10 cellular contexts compared by ENCODE assay signal in genomic region chr17:33964344-33964979, GRCh38.
DNase-seq lines count a peak whose midpoint lies in the region; TF ChIP-seq lines count a peak whose summit lies in the region.
"Had no signal": no experiment of that assay in that cellular context is flagged by ENCODE, and none has a peak within 500 bp of the region (broad histone marks: within the 10 kb centered on the region; RNA-seq: fewer than 3 reads in every experiment).

No MANE protein-coding gene starts in this region.

- H2AK5ac ChIP-seq in H9 (ENCODE audit: insufficient read length, low read length), result no peak overlapping the region

- no peak overlapping the region for H3K56ac ChIP-seq in H9 (ENCODE audit: insufficient read length, low read depth, low read length)

- no peak overlapping the region for H3K14ac ChIP-seq in H9 (ENCODE audit: insufficient read depth, low read length)

- intact Hi-C loops in adrenal gland (cut with DNase I), result no loop called here

- H3K4me2 ChIP-seq in H9 (ENCODE audit: insufficient read depth, insufficient read length, low read length) (no peak overlapping the region), MM.1S (ENCODE audit: low read depth, low read length) (peak overlapping the region; percentile 75), hepatocyte (no peak overlapping the region)

- H3K79me1 ChIP-seq in H9 (ENCODE audit: insufficient read depth, low read depth, low read length, poor library complexity, severe bottlenecking), result no peaks in the 10 kb centered on the region

- H3K36me3 ChIP-seq in MM.1S (replicated peaks; ENCODE audit: insufficient read depth, low read length) (no peaks in the 10 kb centered on the region), hepatocyte (replicated peaks; ENCODE audit: insufficient read depth, low read depth) (no peaks in the 10 kb centered on the region), adrenal gland (replicated peaks in 1 of 2) (no peaks in the 10 kb centered on the region)
- H3K36me3 ChIP-seq: thoracic aorta had no signal

- no peak overlapping the region for H3K18ac ChIP-seq in H9 (ENCODE audit: insufficient read length, low read depth, low read length)

- peaks cover 62% of the 10 kb centered on the region for H3K4me1 Mint-ChIP-seq in activated CD4-positive, alpha-beta T cell treated with anti-CD3 and anti-CD28 coated beads, Interleukin-2, amount 10 ng/mL, durations not matched to agents 7 days and 5 days
- H3K4me1 Mint-ChIP-seq in H9, result peaks cover 17 to 18% of the 10 kb centered on the region in 2 experiments

- H2BK120ac ChIP-seq in H9 (ENCODE audit: low read depth, low read length, poor library complexity, severe bottlenecking), result no peak overlapping the region

- H3K23me2 ChIP-seq in H9 (ENCODE audit: insufficient read length, low read depth, low read length, poor library complexity, severe bottlenecking), result no peaks in the 10 kb centered on the region

- no peak overlapping the region for H3K27ac ChIP-seq in H9 (ENCODE audit: insufficient read length, low read depth, low read length)
- peak overlapping the region; percentile 54; the same call in 1 of the 2 replicates for H3K27ac ChIP-seq in MM.1S (ENCODE audit: low read length)
- no peak overlapping the region for H3K27ac ChIP-seq in hepatocyte
- H3K27ac ChIP-seq in adrenal gland, result no peak overlapping the region
- H3K27ac ChIP-seq: thoracic aorta had no signal

- H3K79me2 ChIP-seq in H9 (ENCODE audit: insufficient read depth, low read length) (no peaks in the 10 kb centered on the region), MM.1S (ENCODE audit: low read length) (no peaks in the 10 kb centered on the region), hepatocyte (no peaks in the 10 kb centered on the region)

- POLR2A ChIA-PET in activated CD4-positive, alpha-beta T cell treated with anti-CD3 and anti-CD28 coated beads, Interleukin-2, amount 10 ng/mL, durations not matched to agents 7 days and 5 days (lab: Charles Lee), result interaction anchor here (0.7 kb wide), 1 partner anchor 1531 kb away, joined by 3 read pairs; no protein-coding TSS in a partner anchor

- H4K91ac ChIP-seq in H9 (ENCODE audit: insufficient read length, low read depth, low read length), result no peak overlapping the region

- H3K9me3 Mint-ChIP-seq in activated CD4-positive, alpha-beta T cell treated with anti-CD3 and anti-CD28 coated beads, Interleukin-2, amount 10 ng/mL, durations not matched to agents 7 days and 5 days, result peaks cover 6% of the 10 kb centered on the region
- peaks cover 2 to 4% of the 10 kb centered on the region in 2 experiments; a peak in 3 of 5 replicates for H3K9me3 Mint-ChIP-seq in H9

- no peak overlapping the region for H2BK20ac ChIP-seq in H9 (ENCODE audit: low read depth, low read length, poor library complexity, severe bottlenecking)

- CTCF ChIA-PET in activated CD4-positive, alpha-beta T cell treated with anti-CD3 and anti-CD28 coated beads, Interleukin-2, amount 10 ng/mL, durations not matched to agents 7 days and 5 days (lab: Charles Lee), result interaction anchor here (1.1 to 3.3 kb wide), 2 partner anchors 8 to 17 kb away, joined by 5 to 14 read pairs; no protein-coding TSS in a partner anchor

- H3K27me3 ChIP-seq in H9 (ENCODE audit: insufficient read depth, low read length) (no peaks in the 10 kb centered on the region), MM.1S (replicated peaks; ENCODE audit: insufficient read depth, low read length) (no peaks in the 10 kb centered on the region), hepatocyte (no peaks in the 10 kb centered on the region), adrenal gland (no peaks in the 10 kb centered on the region)

- H2BK5ac ChIP-seq in H9 (ENCODE audit: insufficient read length, low read length), result no peak overlapping the region

- H4K5ac ChIP-seq in H9 (ENCODE audit: insufficient read length, low read depth, low read length), result no peak overlapping the region

- no peak overlapping the region for H3T11ph ChIP-seq in H9 (ENCODE audit: low read length)

- no peak overlapping the region for H2BK15ac ChIP-seq in H9 (ENCODE audit: low read depth, low read length)

- peaks cover 3% of the 10 kb centered on the region; the same call in 1 of the 2 replicates for H3K4me1 ChIP-seq in H9 (ENCODE audit: insufficient read depth, low read length)
- peaks cover 39% of the 10 kb centered on the region for H3K4me1 ChIP-seq in MM.1S (ENCODE audit: low read length)
- H3K4me1 ChIP-seq in hepatocyte (ENCODE audit: insufficient read depth), result no peaks in the 10 kb centered on the region
- no peaks in the 10 kb centered on the region for H3K4me1 ChIP-seq in adrenal gland (replicated peaks in 1 of 2)

- H4K20me1 ChIP-seq in H9 (ENCODE audit: control insufficient read depth, insufficient read depth, insufficient read length), result no peaks in the 10 kb centered on the region
- no peaks in the 10 kb centered on the region for H4K20me1 ChIP-seq in MM.1S (ENCODE audit: insufficient read depth, low read length)
- no peaks in the 10 kb centered on the region for H4K20me1 ChIP-seq in hepatocyte (ENCODE audit: insufficient read depth, poor library complexity, severe bottlenecking)

- no peak overlapping the region for H3K23ac ChIP-seq in H9 (ENCODE audit: insufficient read length, low read depth, low read length)

- no peak overlapping the region for H2AFZ ChIP-seq in H9 (ENCODE audit: low read length)
- peak overlapping the region; percentile 81 for H2AFZ ChIP-seq in MM.1S (ENCODE audit: low read length)
- H2AFZ ChIP-seq in hepatocyte, result peak overlapping the region; percentile 78

- H3K36me3 Mint-ChIP-seq in activated CD4-positive, alpha-beta T cell treated with anti-CD3 and anti-CD28 coated beads, Interleukin-2, amount 10 ng/mL, durations not matched to agents 7 days and 5 days (ENCODE audit: low read depth), result peaks cover 5% of the 10 kb centered on the region
- H3K36me3 Mint-ChIP-seq in H9 (ENCODE audit: insufficient read depth in 1 of 3, low read depth in 3 of 3), result peaks cover 0 to 4% (median 0%) of the 10 kb centered on the region in 3 experiments; a peak in 1 of 7 replicates

- H3K9ac ChIP-seq in H9 (ENCODE audit: extremely low read depth, insufficient read length, low read length) (no peak overlapping the region), MM.1S (ENCODE audit: low read length) (peak overlapping the region; percentile 28; the same call in 1 of the 2 replicates)

- no peak overlapping the region for H4K8ac ChIP-seq in H9 (replicated peaks; ENCODE audit: insufficient read length, low read depth, low read length)

- peak overlapping the region; percentile 11 for H3K4me3 Mint-ChIP-seq in activated CD4-positive, alpha-beta T cell treated with anti-CD3 and anti-CD28 coated beads, Interleukin-2, amount 10 ng/mL, durations not matched to agents 7 days and 5 days
- no peak overlapping the region for H3K4me3 Mint-ChIP-seq in H9

- peak overlapping the region; percentile 78 for H3K27ac Mint-ChIP-seq in activated CD4-positive, alpha-beta T cell treated with anti-CD3 and anti-CD28 coated beads, Interleukin-2, amount 10 ng/mL, durations not matched to agents 7 days and 5 days
- peak overlapping the region in 1 of 3 experiments; percentile 36; a peak in 1 of 7 replicates for H3K27ac Mint-ChIP-seq in H9

- peaks cover 15% of the 10 kb centered on the region; the same call in 1 of the 2 replicates for H3F3A ChIP-seq in MM.1S (ENCODE audit: insufficient read depth, low read length)

- TF ChIP-seq CTCF in H9 (conservative IDR thresholded peaks at IDR 0.05) (peak; percentile 59; the same call in 2 of the 3 replicates), MM.1S (IDR thresholded peaks at IDR 0.05; ENCODE audit: low read length) (peak; percentile 71), hepatocyte (IDR thresholded peaks at IDR 0.05; ENCODE audit: poor library complexity) (no peak), adrenal gland (IDR thresholded peaks at IDR 0.05) (no peak)

- H3K4ac ChIP-seq in H9 (ENCODE audit: low read depth, low read length), result no peak overlapping the region

- H3K9me2 ChIP-seq in MM.1S (replicated peaks; ENCODE audit: insufficient read depth, low read length) (no peaks in the 10 kb centered on the region), hepatocyte (replicated peaks; ENCODE audit: insufficient read depth) (no peaks in the 10 kb centered on the region)

- TF ChIP-seq POLR2A in adrenal gland (IDR thresholded peaks at IDR 0.05), result no peak

- WGBS in H9 (ENCODE audit: extremely low coverage, insufficient read length, low lambda C conversion rate), result no CpG with 5 or more reads among the region's 5 CpGs
- 79% methylated on average over 5 of the region's 5 CpGs for WGBS in hepatocyte (ENCODE audit: low lambda C conversion rate, missing lambda C conversion rate)
- WGBS in adrenal gland, 4 donors, result 47 to 74% (median 59%) methylated on average over 5 of the region's 5 CpGs

- peaks cover 7% of the 10 kb centered on the region for H3K27me3 Mint-ChIP-seq in activated CD4-positive, alpha-beta T cell treated with anti-CD3 and anti-CD28 coated beads, Interleukin-2, amount 10 ng/mL, durations not matched to agents 7 days and 5 days
- H3K27me3 Mint-ChIP-seq in H9 (ENCODE audit: low read depth), result no peaks in the 10 kb centered on the region; the same call in 1 of the 2 replicates

- no peak overlapping the region for H2BK12ac ChIP-seq in H9 (ENCODE audit: insufficient read length, low read depth, low read length)

- DNase-seq in activated CD4-positive, alpha-beta T cell treated with anti-CD3 and anti-CD28 coated beads, Interleukin-2, amount 10 ng/mL, durations not matched to agents 7 days and 5 days, result peak; percentile 60
- no peak for DNase-seq in activated CD4-positive, alpha-beta T cell treated with anti-CD3 and anti-CD28 coated beads for 4 hours
- DNase-seq in H9 (peak; percentile 58), MM.1S (peak; percentile 97), hepatocyte (ENCODE audit: low spot score) (peak; percentile 42), AG08395 (ENCODE audit: low spot score) (no peak), NCI-H2081 (lab: John Stamatoyannopoulos, UW) (no peak), adrenal gland (no peak)

- H3K4me3 ChIP-seq in MM.1S (ENCODE audit: low read length) (peak overlapping the region; percentile 42), hepatocyte (no peak overlapping the region), adrenal gland (no peak overlapping the region)
- H3K4me3 ChIP-seq: lung, thoracic aorta had no signal

- no peaks in the 10 kb centered on the region for H3K9me3 ChIP-seq in H9 (ENCODE audit: control insufficient read depth, low read depth, low read length)
- H3K9me3 ChIP-seq in MM.1S (replicated peaks; ENCODE audit: insufficient read depth, low read length), result no peaks in the 10 kb centered on the region
- H3K9me3 ChIP-seq in hepatocyte (ENCODE audit: low read depth), result no peaks in the 10 kb centered on the region
- H3K9me3 ChIP-seq in adrenal gland (replicated peaks in 1 of 3), result no peaks in the 10 kb centered on the region
- H3K9me3 ChIP-seq: thoracic aorta had no signal

Comparison
In these comparisons a context has a peak if more than half of its experiments do, and no peak if none do; other contexts are left out.
1. DNase-seq: peak in activated CD4-positive, alpha-beta T cell treated with anti-CD3 and anti-CD28 coated beads, Interleukin-2, amount 10 ng/mL, durations not matched to agents 7 days and 5 days (single experiment), H9 (single experiment), MM.1S (single experiment) and hepatocyte (single experiment); none in activated CD4-positive, alpha-beta T cell treated with anti-CD3 and anti-CD28 coated beads for 4 hours (0 of 2), AG08395 (single experiment), NCI-H2081 (0 of 2) and adrenal gland (0 of 7).
2. CTCF ChIP-seq: peak in H9 (single experiment) and MM.1S (single experiment); none in hepatocyte (single experiment) and adrenal gland (0 of 6).